In genomic region chr17:28551421-28552186, GRCh38 we compare ENCODE assay signal across 8 cellular contexts. TPM values are rescaled to one million over a fixed set of nuclear protein-coding genes. Genes with fewer than 3 reads are reported as not detected.
DNase-seq lines count a peak whose midpoint lies in the region; ATAC-seq and TF ChIP-seq lines count a peak whose summit lies in the region.

No MANE protein-coding gene starts in this region.

- TF ChIP-seq EP300 in ovary (IDR thresholded peaks at IDR 0.05) = no peak

- peak overlapping the region in 1 of 2 donors; percentile 52 for H3K27ac ChIP-seq in ovary

- H3K27me3 Mint-ChIP-seq in T-helper 2 cell treated with Interferon-gamma antibody and Interleukin-4, amounts not matched to agents 5 μg/mL and 100 μg/mL, for 36 hours (ENCODE audit: low read depth) = no peaks in the 10 kb centered on the region

- ATAC-seq in HG03175 (IDR thresholded peaks at IDR 0.05; ENCODE audit: unreplicated experiment) (no peak), HG03460 (IDR thresholded peaks at IDR 0.05; ENCODE audit: unreplicated experiment) (no peak)

- H3K9me3 ChIP-seq in ovary = no peaks in the 10 kb centered on the region

- peak overlapping the region; percentile 65 for H3K27ac Mint-ChIP-seq in T-helper 2 cell treated with Interferon-gamma antibody and Interleukin-4, amounts not matched to agents 5 μg/mL and 100 μg/mL, for 36 hours

- peaks cover 43% of the 10 kb centered on the region for H3K4me1 Mint-ChIP-seq in T-helper 2 cell treated with Interferon-gamma antibody and Interleukin-4, amounts not matched to agents 5 μg/mL and 100 μg/mL, for 36 hours (ENCODE audit: low read depth)

- peaks cover 6% of the 10 kb centered on the region for H3K4me1 ChIP-seq in ovary (ENCODE audit: insufficient read depth)

- H3K36me3 ChIP-seq in ovary = no peaks in the 10 kb centered on the region

- H3K9me3 Mint-ChIP-seq in T-helper 2 cell treated with Interferon-gamma antibody and Interleukin-4, amounts not matched to agents 5 μg/mL and 100 μg/mL, for 36 hours = no peaks in the 10 kb centered on the region

- whole genome bisulfite sequencing in ovary, 3 donors = 7 to 14% (median 8%) methylated on average over 11 of the region's 11 CpGs

- no peak for DNase-seq in T-helper 2 cell treated with Interferon-gamma antibody and Interleukin-4, amounts not matched to agents 5 μg/mL and 100 μg/mL, for 36 hours (ENCODE audit: low spot score)
- no peak for DNase-seq in T-helper 2 cell
- peak; percentile 43 for DNase-seq in SK-N-DZ (ENCODE audit: low spot score)
- no peak for DNase-seq in fibroblast of mammary gland (ENCODE audit: low read depth)
- DNase-seq in ovary = peak in 1 of 5 donors; percentile 31
- DNase-seq in SKM-1 (lab: John Stamatoyannopoulos, UW; ENCODE audit: unreplicated experiment) = no peak

- H3K4me3 ChIP-seq in fibroblast of mammary gland (ENCODE audit: control insufficient read depth, low read depth, low read length) (peak overlapping the region; percentile 57), ovary (peak overlapping the region; percentile 76)

- no peak for TF ChIP-seq CTCF in fibroblast of mammary gland (conservative IDR thresholded peaks at IDR 0.05; ENCODE audit: control insufficient read depth, insufficient read depth, low read depth, low read length)
- no peak for TF ChIP-seq CTCF in ovary (IDR thresholded peaks at IDR 0.05)

- H3K36me3 Mint-ChIP-seq in T-helper 2 cell treated with Interferon-gamma antibody and Interleukin-4, amounts not matched to agents 5 μg/mL and 100 μg/mL, for 36 hours (ENCODE audit: low read depth) = peaks cover 33% of the 10 kb centered on the region

- intact Hi-C loops in ovary (cut with DNase I) = no loop called here

- H3K4me3 Mint-ChIP-seq in T-helper 2 cell treated with Interferon-gamma antibody and Interleukin-4, amounts not matched to agents 5 μg/mL and 100 μg/mL, for 36 hours = peak overlapping the region; percentile 95

- H3K27me3 ChIP-seq in ovary = no peaks in the 10 kb centered on the region

- no peak for TF ChIP-seq POLR2A in ovary (IDR thresholded peaks at IDR 0.05)

RNA-seq across cellular contexts. Expression of gene UNC119, which starts 0.8 kb away (rescaled TPM):
- polyA plus RNA-seq in SK-N-DZ (2014; cell fraction: cytosol; rRNA removed) = 41.4 and 42.2 TPM in 2 replicates
- polyA plus RNA-seq in SK-N-DZ (2014; cell fraction: nucleus; rRNA removed) = 104 and 138 TPM in 2 replicates
- total RNA-seq in ovary = 10 to 100 TPM; 14.4 to 27.3 (median 19.5) TPM
- polyA plus RNA-seq in ovary = 10 to 100 TPM; 18.6 to 19.3 TPM

RNA-seq across cellular contexts. Expression of gene PIGS, which starts 19.7 kb away (rescaled TPM):
- polyA plus RNA-seq in SK-N-DZ (2014; cell fraction: cytosol; rRNA removed) = 97.7 and 106 TPM in 2 replicates
- polyA plus RNA-seq in SK-N-DZ (2014; cell fraction: nucleus; rRNA removed) = 71.0 and 100 TPM in 2 replicates
- total RNA-seq in ovary = 10 to 100 TPM; 16.1 to 42.2 (median 33.5) TPM
- 10 to 100 TPM; 26.6 to 64.8 TPM for polyA plus RNA-seq in ovary

RNA-seq across cellular contexts. Expression of gene ALDOC, which starts 25.1 kb away (rescaled TPM):
- 105 and 132 TPM in 2 replicates for polyA plus RNA-seq in SK-N-DZ (2014; cell fraction: cytosol; rRNA removed)
- 40.2 and 46.6 TPM in 2 replicates for polyA plus RNA-seq in SK-N-DZ (2014; cell fraction: nucleus; rRNA removed)
- 10 to 100 TPM; 17.1 to 71.5 (median 28.4) TPM for total RNA-seq in ovary
- 10 to 100 TPM; 25.4 to 39.1 TPM for polyA plus RNA-seq in ovary

RNA-seq across cellular contexts. Expression of gene FOXN1, which starts 45.5 kb away (rescaled TPM):
- not detected in 2 replicates for polyA plus RNA-seq in SK-N-DZ (2014; cell fraction: cytosol; rRNA removed)
- not detected in 2 replicates for polyA plus RNA-seq in SK-N-DZ (2014; cell fraction: nucleus; rRNA removed)
- not detected for total RNA-seq in ovary
- polyA plus RNA-seq in ovary = not detected

RNA-seq across cellular contexts. Expression of gene SPAG5, which starts 47.2 kb away (rescaled TPM):
- polyA plus RNA-seq in SK-N-DZ (2014; cell fraction: cytosol; rRNA removed) = 145 and 193 TPM in 2 replicates
- polyA plus RNA-seq in SK-N-DZ (2014; cell fraction: nucleus; rRNA removed) = 726 and 841 TPM in 2 replicates
- total RNA-seq in ovary = 1 to 10 TPM; 2.1 to 5.0 (median 3.3) TPM
- 1 to 10 TPM; 2.9 to 3.8 TPM for polyA plus RNA-seq in ovary
